17 cellular contexts compared by ENCODE assay signal in genomic region chr3:32194653-32195052, GRCh38.
"Had no signal": no experiment of that assay in that cellular context is flagged by ENCODE, and none has a peak within 500 bp of the region (broad histone marks: within the 10 kb centered on the region; RNA-seq: fewer than 3 reads in every experiment).

No MANE protein-coding gene starts in this region.

- H3K27ac Mint-ChIP-seq: activated B cell treated with CpG ODN at 0.5 μM for 24 hours; activated CD4-positive, alpha-beta T cell treated with anti-CD3 and anti-CD28 coated beads, Interleukin-2, amount 10 ng/mL, durations not matched to agents 24 days and 14 days; activated naive CD4-positive, alpha-beta T cell treated with anti-CD3 and anti-CD28 coated beads, Interleukin-2, amount 10 ng/mL, durations not matched to agents 7 days and 5 days; activated T-helper 17 cell treated with anti-CD3 and anti-CD28 coated beads, Interleukin-2, amount 50 U/mL, for 72 hours; dendritic cell treated with granulocyte-macrophage colony-stimulating factor and Interleukin-4, amounts not matched to agents 40 ng/mL and 50 ng/mL, for 4 days; immature natural killer cell; memory B cell; nephron; stimulated activated effector memory CD8-positive, alpha-beta T cell treated with anti-CD3 and anti-CD28 coated beads, Interleukin-12 subunit alpha, Interleukin-12 subunit beta, amount 100 ng/mL, for 72 hours; T-helper 1 cell treated with Interleukin-12 subunit alpha and Interleukin-12 subunit beta and Interleukin-4 antibody, amounts not matched to agents 30 μg/mL and 1 μg/mL, for 36 hours had no signal

- H3K4me3 Mint-ChIP-seq: activated B cell treated with CpG ODN at 0.5 μM for 24 hours; activated CD4-positive, alpha-beta T cell treated with anti-CD3 and anti-CD28 coated beads, Interleukin-2, amount 10 ng/mL, durations not matched to agents 24 days and 14 days; activated naive CD4-positive, alpha-beta T cell treated with anti-CD3 and anti-CD28 coated beads, Interleukin-2, amount 10 ng/mL, durations not matched to agents 7 days and 5 days; activated T-helper 17 cell treated with anti-CD3 and anti-CD28 coated beads, Interleukin-2, amount 50 U/mL, for 72 hours; dendritic cell treated with granulocyte-macrophage colony-stimulating factor and Interleukin-4, amounts not matched to agents 40 ng/mL and 50 ng/mL, for 4 days; immature natural killer cell; memory B cell; nephron; stimulated activated effector memory CD8-positive, alpha-beta T cell treated with anti-CD3 and anti-CD28 coated beads, Interleukin-12 subunit alpha, Interleukin-12 subunit beta, amount 100 ng/mL, for 72 hours; T-helper 1 cell treated with Interleukin-12 subunit alpha and Interleukin-12 subunit beta and Interleukin-4 antibody, amounts not matched to agents 30 μg/mL and 1 μg/mL, for 36 hours had no signal

- H3K27me3 ChIP-seq: adrenal gland, brain microvascular endothelial cell, thyroid gland, uterus had no signal

- DNase-seq: activated B cell treated with CpG ODN at 0.5 μM for 24 hours; activated CD4-positive, alpha-beta T cell treated with anti-CD3 and anti-CD28 coated beads, Interleukin-2, amount 10 ng/mL, durations not matched to agents 24 days and 14 days; activated naive CD4-positive, alpha-beta T cell treated with anti-CD3 and anti-CD28 coated beads, Interleukin-2, amount 10 ng/mL, durations not matched to agents 7 days and 5 days; brain microvascular endothelial cell; cerebellar nuclear complex; immature natural killer cell; small intestine; thyroid gland; uterus had no signal

- H3K4me3 ChIP-seq: adrenal gland, thyroid gland, uterus had no signal

- H3K9me3 Mint-ChIP-seq: activated B cell treated with CpG ODN at 0.5 μM for 24 hours; activated CD4-positive, alpha-beta T cell treated with anti-CD3 and anti-CD28 coated beads, Interleukin-2, amount 10 ng/mL, durations not matched to agents 24 days and 14 days; activated naive CD4-positive, alpha-beta T cell treated with anti-CD3 and anti-CD28 coated beads, Interleukin-2, amount 10 ng/mL, durations not matched to agents 7 days and 5 days; activated T-helper 17 cell treated with anti-CD3 and anti-CD28 coated beads, Interleukin-2, amount 50 U/mL, for 72 hours; dendritic cell treated with granulocyte-macrophage colony-stimulating factor and Interleukin-4, amounts not matched to agents 40 ng/mL and 50 ng/mL, for 4 days; immature natural killer cell; memory B cell; nephron; stimulated activated effector memory CD8-positive, alpha-beta T cell treated with anti-CD3 and anti-CD28 coated beads, Interleukin-12 subunit alpha, Interleukin-12 subunit beta, amount 100 ng/mL, for 72 hours; T-helper 1 cell treated with Interleukin-12 subunit alpha and Interleukin-12 subunit beta and Interleukin-4 antibody, amounts not matched to agents 30 μg/mL and 1 μg/mL, for 36 hours had no signal

- H3K4me1 Mint-ChIP-seq: activated B cell treated with CpG ODN at 0.5 μM for 24 hours; activated CD4-positive, alpha-beta T cell treated with anti-CD3 and anti-CD28 coated beads, Interleukin-2, amount 10 ng/mL, durations not matched to agents 24 days and 14 days; activated naive CD4-positive, alpha-beta T cell treated with anti-CD3 and anti-CD28 coated beads, Interleukin-2, amount 10 ng/mL, durations not matched to agents 7 days and 5 days; activated T-helper 17 cell treated with anti-CD3 and anti-CD28 coated beads, Interleukin-2, amount 50 U/mL, for 72 hours; immature natural killer cell; stimulated activated effector memory CD8-positive, alpha-beta T cell treated with anti-CD3 and anti-CD28 coated beads, Interleukin-12 subunit alpha, Interleukin-12 subunit beta, amount 100 ng/mL, for 72 hours had no signal

- H3K36me3 Mint-ChIP-seq: activated naive CD4-positive, alpha-beta T cell treated with anti-CD3 and anti-CD28 coated beads, Interleukin-2, amount 10 ng/mL, durations not matched to agents 7 days and 5 days; immature natural killer cell; memory B cell; stimulated activated effector memory CD8-positive, alpha-beta T cell treated with anti-CD3 and anti-CD28 coated beads, Interleukin-12 subunit alpha, Interleukin-12 subunit beta, amount 100 ng/mL, for 72 hours had no signal

- ATAC-seq: activated T-helper 17 cell treated with anti-CD3 and anti-CD28 coated beads, Interleukin-2, amount 50 U/mL, for 72 hours; esophagus mucosa; stimulated activated effector memory CD8-positive, alpha-beta T cell treated with anti-CD3 and anti-CD28 coated beads, Interleukin-12 subunit alpha, Interleukin-12 subunit beta, amount 100 ng/mL, for 72 hours had no signal

- H3K27ac ChIP-seq: adrenal gland, brain microvascular endothelial cell, thyroid gland, uterus had no signal

- H3K4me1 ChIP-seq: adrenal gland, thyroid gland, uterus had no signal

- H3K9me3 ChIP-seq: adrenal gland, thyroid gland, uterus had no signal
